ENCODE assay signal across 8 cellular contexts in the genomic region with DNA sequence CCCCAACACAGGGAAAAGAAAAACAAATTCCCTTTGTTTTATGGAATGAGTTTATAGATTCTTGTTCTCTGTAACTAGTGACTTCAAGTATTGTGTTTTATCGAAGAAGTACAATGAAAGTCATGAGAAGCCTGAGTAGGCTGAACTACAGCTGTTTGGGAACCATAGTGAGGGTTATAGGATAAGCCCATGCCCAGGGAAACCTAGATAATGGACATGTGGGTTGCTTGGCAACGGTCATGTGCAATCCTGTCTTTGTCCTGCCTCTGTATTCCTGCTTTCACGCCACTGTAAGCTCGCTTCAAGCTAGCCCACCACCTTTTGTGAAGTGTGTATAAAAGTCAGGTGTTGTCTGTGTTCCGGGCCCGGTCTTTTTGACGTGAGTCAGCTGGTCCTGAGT.
DNase-seq lines count a peak whose midpoint lies in the region; ATAC-seq and TF ChIP-seq lines count a peak whose summit lies in the region.
"Not testable (repeated sequence)": the region's sequence is repeated elsewhere in the genome, so short reads cannot be mapped to it uniquely, and the experiment has no call there.

No MANE protein-coding gene starts in this region.

- not testable (repeated sequence) for H3K9me3 Mint-ChIP-seq in naive thymus-derived CD4-positive, alpha-beta T cell

- H3K27ac Mint-ChIP-seq in naive thymus-derived CD4-positive, alpha-beta T cell: not testable (repeated sequence)

- not testable (repeated sequence) for ATAC-seq in naive thymus-derived CD4-positive, alpha-beta T cell

- in situ Hi-C loops in HAP-1 (cut with MboI; ENCODE audit: low sequenced_read_pairs); astrocyte of the cerebellum (cut with HindIII; ENCODE audit: low sequenced_read_pairs): not testable (repeated sequence)

- H2AFZ ChIP-seq in ACC112 (ENCODE audit: low read length, unreplicated experiment): not testable (repeated sequence)

- H3K4me3 Mint-ChIP-seq in naive thymus-derived CD4-positive, alpha-beta T cell: not testable (repeated sequence)

- intact Hi-C loops in naive thymus-derived CD4-positive, alpha-beta T cell (cut with micrococcal nuclease); spleen (cut with DNase I; ENCODE audit: low total_unique reads): not testable (repeated sequence)

- H3K27ac ChIP-seq in ACC112 (ENCODE audit: low read depth, low read length) (peak overlapping the region; percentile 47; the same call in 1 of the 2 replicates), spleen (peak overlapping the region in 6 of 8 donors; percentile 50 to 75 (median 56))
- not testable (repeated sequence) for H3K27ac ChIP-seq in iPS-20b (ENCODE audit: low read length)
- H3K27ac ChIP-seq in naive thymus-derived CD4-positive, alpha-beta T cell (ENCODE audit: low read depth, low read length): peak overlapping the region; percentile 29

- POLR2A ChIA-PET in naive thymus-derived CD4-positive, alpha-beta T cell (lab: Charles Lee): not testable (repeated sequence)

- CTCF ChIA-PET in naive thymus-derived CD4-positive, alpha-beta T cell (lab: Charles Lee): not testable (repeated sequence)

- not testable (repeated sequence) for H3K36me3 Mint-ChIP-seq in naive thymus-derived CD4-positive, alpha-beta T cell

- not testable (repeated sequence) for TF ChIP-seq CTCF in astrocyte of the cerebellum (IDR thresholded peaks at IDR 0.05; ENCODE audit: low read depth, low read length, missing control alignments); epithelial cell of esophagus (IDR thresholded peaks at IDR 0.05; ENCODE audit: insufficient read depth, low read depth, low read length, missing control alignments); spleen (IDR thresholded peaks at IDR 0.05 in 8 of 11, conservative IDR thresholded peaks at IDR 0.05 in 3 of 11)

- WGBS in spleen, 5 donors: 9 to 29% (median 26%) methylated on average over 2 to 7 of the region's 7 CpGs

- not testable (repeated sequence) for H3K4me1 Mint-ChIP-seq in naive thymus-derived CD4-positive, alpha-beta T cell

- H3K4me3 ChIP-seq in ACC112 (ENCODE audit: low read depth, low read length) (peak overlapping the region; percentile 49; the same call in 1 of the 2 replicates), astrocyte of the cerebellum (ENCODE audit: low read depth, low read length) (peak overlapping the region; percentile 38), iPS-20b (ENCODE audit: low read length) (peak overlapping the region; percentile 72), spleen (peak overlapping the region in 2 of 8 donors; percentile 23 to 49)
- H3K4me3 ChIP-seq in HAP-1; epithelial cell of esophagus (ENCODE audit: low read length); naive thymus-derived CD4-positive, alpha-beta T cell (ENCODE audit: low read length): not testable (repeated sequence)

- not testable (repeated sequence) for H3K9me3 ChIP-seq in HAP-1; iPS-20b (ENCODE audit: insufficient read depth, low read depth, low read length); naive thymus-derived CD4-positive, alpha-beta T cell (ENCODE audit: control insufficient read depth in 2 of 3, low read length in 3 of 3); spleen

- TF ChIP-seq POLR2A in spleen (IDR thresholded peaks at IDR 0.05): not testable (repeated sequence)

- not testable (repeated sequence) for H3K4me1 ChIP-seq in ACC112 (ENCODE audit: control insufficient read depth, insufficient read depth, low read length, unreplicated experiment); HAP-1; iPS-20b (ENCODE audit: insufficient read depth, low read length); naive thymus-derived CD4-positive, alpha-beta T cell (ENCODE audit: control insufficient read depth in 2 of 2, insufficient read depth in 2 of 2, low read length in 2 of 2); spleen

- H3K79me2 ChIP-seq in ACC112 (ENCODE audit: control insufficient read depth, insufficient read depth, low read length, unreplicated experiment): not testable (repeated sequence)

- H3K36me3 ChIP-seq in ACC112 (ENCODE audit: insufficient read depth, low read length); HAP-1 (replicated peaks); iPS-20b (ENCODE audit: insufficient read depth, low read depth, low read length); naive thymus-derived CD4-positive, alpha-beta T cell (ENCODE audit: control insufficient read depth in 2 of 3, insufficient read depth in 3 of 3, low read length in 3 of 3); spleen: not testable (repeated sequence)

- peak overlapping the region; percentile 76; the same call in 1 of the 2 replicates for H3K9ac ChIP-seq in iPS-20b (ENCODE audit: low read depth, low read length)

- not testable (repeated sequence) for H3K27me3 ChIP-seq in ACC112 (ENCODE audit: insufficient read depth, low read length); HAP-1 (ENCODE audit: low read depth); iPS-20b (ENCODE audit: insufficient read depth, low read length); naive thymus-derived CD4-positive, alpha-beta T cell (ENCODE audit: control insufficient read depth in 2 of 2, insufficient read depth in 2 of 2, low read length in 2 of 2); spleen (replicated peaks in 1 of 7)

- DNase-seq in HAP-1 (ENCODE audit: low spot score in 2 of 2): peak; percentile 58 to 63
- peak; percentile 16 for DNase-seq in RPMI7951 (ENCODE audit: low read depth)
- DNase-seq in astrocyte of the cerebellum (ENCODE audit: low read depth); spleen: not testable (repeated sequence)
- DNase-seq in epithelial cell of esophagus (ENCODE audit: low read depth): peak; percentile 16
- peak in 2 of 9 donors; percentile 5 to 20 for DNase-seq in naive thymus-derived CD4-positive, alpha-beta T cell

- H3K27me3 Mint-ChIP-seq in naive thymus-derived CD4-positive, alpha-beta T cell: not testable (repeated sequence)
